In the genomic region with DNA sequence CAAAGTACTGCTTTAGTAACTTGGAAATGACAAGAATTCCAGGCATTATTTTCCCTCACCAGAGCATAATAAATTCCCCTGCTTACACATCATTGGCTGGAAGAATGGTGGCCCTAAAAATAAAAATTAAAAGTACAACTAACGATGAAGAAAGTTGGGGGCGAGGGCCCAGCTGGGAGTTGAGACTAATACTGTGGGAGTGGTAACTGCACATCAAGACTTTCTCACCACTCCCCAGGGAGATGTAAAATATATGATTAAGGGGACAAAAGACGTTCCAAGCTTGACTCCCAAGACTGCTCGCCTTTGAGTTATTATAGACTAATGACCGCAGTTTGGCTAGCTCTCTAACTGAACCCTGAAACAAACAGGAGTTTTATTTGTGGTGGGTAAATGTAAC, we compare ENCODE assay signal across 22 cellular contexts. TPM values are rescaled to one million over a fixed set of nuclear protein-coding genes. Genes with fewer than 3 reads are reported as not detected.
DNase-seq lines count a peak whose midpoint lies in the region; FAIRE-seq and TF ChIP-seq lines count a peak whose summit lies in the region.
"Had no signal": no experiment of that assay in that cellular context is flagged by ENCODE, and none has a peak within 500 bp of the region (broad histone marks: within the 10 kb centered on the region; RNA-seq: fewer than 3 reads in every experiment).

No MANE protein-coding gene starts in this region.

- H2AFZ ChIP-seq in OCI-LY3 (ENCODE audit: low read depth, low read length): 0 out of 2 replicates have a peak overlapping the region, but pooled peaks have one; percentile 8
- peak overlapping the region; percentile 26 for H2AFZ ChIP-seq in osteoblast (ENCODE audit: low read length)

- TF ChIP-seq POLR2A in tibial nerve (IDR thresholded peaks at IDR 0.05): no peak

- TF ChIP-seq CTCF in OCI-LY3 (IDR thresholded peaks at IDR 0.05; ENCODE audit: low read depth, low read length) (no peak), osteoblast (IDR thresholded peaks at IDR 0.05; ENCODE audit: extremely low read depth, low read depth, low read length) (no peak), tibial nerve (IDR thresholded peaks at IDR 0.05) (no peak), BE2C (IDR thresholded peaks at IDR 0.05; ENCODE audit: low read depth, low read length) (no peak)

- H3K4me1 ChIP-seq in BLaER1: peaks cover 10% of the 10 kb centered on the region
- H3K4me1 ChIP-seq in OCI-LY3 (ENCODE audit: low read length): no peaks in the 10 kb centered on the region
- H3K4me1 ChIP-seq in osteoblast (ENCODE audit: insufficient read depth, low read length): peaks cover 4% of the 10 kb centered on the region
- H3K4me1 ChIP-seq in tibial nerve: peaks cover 0 to 4% (median 0%) of the 10 kb centered on the region in 4 donors
- H3K4me1 ChIP-seq in BE2C: no peaks in the 10 kb centered on the region

- H3K9ac ChIP-seq in BLaER1: no peak overlapping the region
- no peak overlapping the region for H3K9ac ChIP-seq in OCI-LY3 (ENCODE audit: low read length)
- H3K9ac ChIP-seq: SK-N-SH had no signal

- no peaks in the 10 kb centered on the region for H3K36me3 ChIP-seq in BLaER1
- H3K36me3 ChIP-seq in OCI-LY3 (replicated peaks; ENCODE audit: low read depth, low read length): no peaks in the 10 kb centered on the region
- no peaks in the 10 kb centered on the region for H3K36me3 ChIP-seq in osteoblast (ENCODE audit: insufficient read depth, low read length)
- no peaks in the 10 kb centered on the region for H3K36me3 ChIP-seq in tibial nerve
- no peaks in the 10 kb centered on the region for H3K36me3 ChIP-seq in BE2C

- no peak for DNase-seq in osteoblast (ENCODE audit: insufficient read length, low spot score, missing footprints)
- no peak for DNase-seq in tibial nerve (ENCODE audit: low spot score in 2 of 2)
- no peak for DNase-seq in NCI-H1436 (lab: John Stamatoyannopoulos, UW)
- DNase-seq in T1000 (lab: John Stamatoyannopoulos, UW): no peak
- DNase-seq in BE2C: no peak
- DNase-seq: 8988T, AML-193, H7, Karpas-422, NCI-H187, NCI-H2107, SHP77 treated with DMSO at 0.1 percent for 48 hours, SK-N-SH had no signal

- WGBS in tibial nerve, 2 donors: 25 to 31% methylated on average over 5 of the region's 5 CpGs

- H4K20me1 ChIP-seq in BLaER1 (no peaks in the 10 kb centered on the region), OCI-LY3 (ENCODE audit: insufficient read depth, low read length) (no peaks in the 10 kb centered on the region), osteoblast (ENCODE audit: insufficient read depth, low read length) (no peaks in the 10 kb centered on the region)

- no peak overlapping the region for H3K4me3 ChIP-seq in BLaER1
- H3K4me3 ChIP-seq in OCI-LY3 (ENCODE audit: low read length): no peak overlapping the region
- no peak overlapping the region for H3K4me3 ChIP-seq in osteoblast (ENCODE audit: insufficient read depth, low read length)
- no peak overlapping the region for H3K4me3 ChIP-seq in tibial nerve
- H3K4me3 ChIP-seq in BE2C (ENCODE audit: low read depth, low read length): no peak overlapping the region

- FAIRE-seq in endometrium (lab: Jason Lieb, UNC): peak; percentile 8
- FAIRE-seq: G401.6 had no signal

- H3K27me3 ChIP-seq in BLaER1: no peaks in the 10 kb centered on the region
- 0 out of 2 replicates have a peak, but pooled peaks cover 2% of the 10 kb centered on the region for H3K27me3 ChIP-seq in OCI-LY3 (ENCODE audit: low read depth, low read length)
- H3K27me3 ChIP-seq in osteoblast (ENCODE audit: insufficient read depth, low read length): no peaks in the 10 kb centered on the region
- H3K27me3 ChIP-seq in tibial nerve: no peaks in the 10 kb centered on the region
- H3K27me3 ChIP-seq in BE2C: no peaks in the 10 kb centered on the region

- no peak for TF ChIP-seq EP300 in tibial nerve (IDR thresholded peaks at IDR 0.05)

- H3K27ac ChIP-seq in BLaER1: no peak overlapping the region
- H3K27ac ChIP-seq in OCI-LY3 (ENCODE audit: low read length): no peak overlapping the region
- no peak overlapping the region for H3K27ac ChIP-seq in osteoblast (ENCODE audit: low read depth, low read length)
- H3K27ac ChIP-seq in tibial nerve: no peak overlapping the region
- H3K27ac ChIP-seq: RWPE1 had no signal

- H3K9me3 ChIP-seq in BLaER1 (no peaks in the 10 kb centered on the region), OCI-LY3 (ENCODE audit: insufficient read depth, low read length) (no peaks in the 10 kb centered on the region), osteoblast (ENCODE audit: low read depth, low read length) (no peaks in the 10 kb centered on the region), tibial nerve (no peaks in the 10 kb centered on the region), BE2C (no peaks in the 10 kb centered on the region)
- H3K9me3 ChIP-seq: SK-N-SH had no signal

- H3K79me2 ChIP-seq in OCI-LY3 (ENCODE audit: low read length) (no peaks in the 10 kb centered on the region), osteoblast (ENCODE audit: insufficient read depth, low read length) (no peaks in the 10 kb centered on the region)

- H3K4me2 ChIP-seq in BLaER1 (peak overlapping the region; percentile 39), OCI-LY3 (ENCODE audit: low read length) (no peak overlapping the region), osteoblast (ENCODE audit: insufficient read depth, low read length) (no peak overlapping the region)
- H3K4me2 ChIP-seq: SK-N-SH had no signal

RNA-seq across cellular contexts. Expression of a gene that starts 30.0 kb away (rescaled TPM):
- not detected in 2 replicates for total RNA-seq in osteoblast
- total RNA-seq in tibial nerve: not detected
- not detected for polyA plus RNA-seq in BE2C (2012; ENCODE audit: insufficient read depth, insufficient read length, low read depth)
- total RNA-seq: Daoy, H7, M059J had no signal
- polyA plus RNA-seq: AG04450, CD14-positive monocyte, SK-N-SH had no signal
